Comparison of ENCODE assay signal across 24 cellular contexts in the genomic region with DNA sequence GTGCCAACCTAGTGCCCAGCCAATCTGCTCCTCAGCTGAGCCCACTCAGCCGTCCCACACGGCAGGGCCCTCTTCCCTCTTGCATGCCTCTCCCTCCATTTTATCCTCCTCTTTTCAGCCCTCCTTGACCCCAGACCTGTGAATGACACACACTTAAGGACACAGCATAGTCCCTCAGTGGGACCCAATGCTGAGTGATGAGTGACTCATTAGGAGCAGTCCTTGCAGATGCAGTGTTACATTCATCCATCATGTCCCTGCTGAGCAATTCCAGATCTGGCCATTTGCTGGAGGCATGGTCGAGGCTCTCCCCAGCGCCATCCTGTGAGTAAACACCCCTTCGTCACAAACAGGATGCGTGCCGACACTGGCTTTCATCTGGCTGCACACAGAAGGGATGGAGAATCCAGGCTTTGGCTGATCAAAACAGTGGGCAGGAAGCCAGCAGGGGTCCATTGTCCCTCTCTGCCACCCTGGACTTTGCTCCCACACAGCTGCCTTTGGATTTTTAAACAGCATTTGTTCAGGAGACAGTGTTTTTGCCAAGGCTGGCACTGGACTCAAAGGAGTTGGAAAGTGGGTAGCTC.
DNase-seq lines count a peak whose midpoint lies in the region; ATAC-seq, FAIRE-seq and TF ChIP-seq lines count a peak whose summit lies in the region.
"Had no signal": no experiment of that assay in that cellular context is flagged by ENCODE, and none has a peak within 500 bp of the region (broad histone marks: within the 10 kb centered on the region; RNA-seq: fewer than 3 reads in every experiment).

No MANE protein-coding gene starts in this region.

- H3F3A ChIP-seq in neural progenitor cell (ENCODE audit: low read depth), result no peaks in the 10 kb centered on the region

- H4K91ac ChIP-seq in H1 (replicated peaks; ENCODE audit: insufficient read length, low read length), result peak overlapping the region; percentile 35

- no peak overlapping the region for H3K14ac ChIP-seq in H1 (ENCODE audit: insufficient read length)

- H4K20me1 ChIP-seq in H1 (replicated peaks in 1 of 2; ENCODE audit: control insufficient read depth in 1 of 2, insufficient read depth in 2 of 2, low read length in 2 of 2) (no peaks in the 10 kb centered on the region), neural progenitor cell (ENCODE audit: low read depth) (no peaks in the 10 kb centered on the region)

- H3K79me1 ChIP-seq in H1 (ENCODE audit: low read depth, low read length), result no peaks in the 10 kb centered on the region

- H2BK20ac ChIP-seq in H1 (ENCODE audit: low read length), result no peak overlapping the region

- H3K36me3 ChIP-seq in H1 (ENCODE audit: control insufficient read depth in 2 of 4, insufficient read depth in 4 of 4, low read length in 3 of 4) (no peaks in the 10 kb centered on the region), neural progenitor cell (no peaks in the 10 kb centered on the region)
- H3K36me3 ChIP-seq: adrenal gland, gastroesophageal sphincter, lower lobe of right lung, right atrium auricular region had no signal

- H3K79me2 ChIP-seq in H1 (ENCODE audit: control insufficient read depth in 1 of 2, insufficient read depth in 2 of 2, low read length in 2 of 2) (no peaks in the 10 kb centered on the region), neural progenitor cell (ENCODE audit: low read depth) (no peaks in the 10 kb centered on the region)

- no peak for TF ChIP-seq RAD21 in H1 (IDR thresholded peaks at IDR 0.05 in 1 of 2, conservative IDR thresholded peaks at IDR 0.05 in 1 of 2; ENCODE audit: low read depth in 2 of 2, low read length in 2 of 2)

- H3K27me3 ChIP-seq in H1 (replicated peaks in 1 of 4; ENCODE audit: control insufficient read depth in 3 of 4, extremely low read depth in 1 of 4, insufficient read depth in 3 of 4, low read length in 3 of 4), result no peaks in the 10 kb centered on the region
- no peaks in the 10 kb centered on the region for H3K27me3 ChIP-seq in neural progenitor cell
- H3K27me3 ChIP-seq: right atrium auricular region, testis had no signal

- H3K56ac ChIP-seq in H1 (replicated peaks; ENCODE audit: insufficient read length, low read depth, low read length), result no peak overlapping the region

- DNase-seq in ELR (ENCODE audit: low read depth) (peak; percentile 50), NCI-H146 treated with DMSO at 0.1 percent for 48 hours (lab: John Stamatoyannopoulos, UW; ENCODE audit: unreplicated experiment) (peak; percentile 23), H1 (ENCODE audit: low read depth in 1 of 2, low spot score in 2 of 2) (no peak), neural progenitor cell (ENCODE audit: low spot score) (no peak), activated gamma-delta T cell treated with Interleukin-2 at 50 U/mL for 16 hours (no peak)
- DNase-seq in stimulated activated CD4-positive, alpha-beta T cell treated with anti-CD3 and anti-CD28 coated beads, Interleukin-4, amount 100 ng/mL, for 1 hour, result no peak
- DNase-seq in activated CD8-positive, alpha-beta memory T cell treated with anti-CD3 and anti-CD28 coated beads, Interleukin-2, amount 10 ng/mL, durations not matched to agents 7 days and 5 days, result no peak
- DNase-seq in stimulated activated CD4-positive, alpha-beta T cell treated with anti-CD3 and anti-CD28 coated beads, Interleukin-4, amount 100 ng/mL, for 24 hours, result no peak
- DNase-seq: activated CD8-positive, alpha-beta T cell treated with anti-CD3 and anti-CD28 coated beads for 36 hours; adrenal gland; DMS79 treated with DMSO at 0.1 percent for 48 hours; H9; KG1; lower lobe of right lung; NCI-H1417 treated with DMSO at 0.1 percent for 48 hours; NCI-H510A; PC-9; testis had no signal

- H3K27me3 Mint-ChIP-seq in neural progenitor cell (ENCODE audit: insufficient read depth, low read depth), result peaks cover 5% of the 10 kb centered on the region
- peaks cover 41% of the 10 kb centered on the region for H3K27me3 Mint-ChIP-seq in activated CD8-positive, alpha-beta memory T cell treated with anti-CD3 and anti-CD28 coated beads, Interleukin-2, amount 10 ng/mL, durations not matched to agents 7 days and 5 days

- 90% methylated on average over 6 of the region's 7 CpGs; no CpG with 5 or more reads in 1 of the 2 experiments for WGBS in H1 (ENCODE audit: extremely low coverage in 1 of 2, insufficient coverage in 1 of 2, insufficient read length in 1 of 2, insufficient replicate concordance in 2 of 2, low coverage in 1 of 2, low lambda C conversion rate in 2 of 2, missing lambda C conversion rate in 1 of 2), 2 experiments

- H3K9ac ChIP-seq in H1 (replicated peaks in 1 of 4; ENCODE audit: extremely low read depth in 1 of 4, low read depth in 3 of 4, low read length in 3 of 4) (no peak overlapping the region), neural progenitor cell (no peak overlapping the region)

- no peak for TF ChIP-seq CTCF in H1 (IDR thresholded peaks at IDR 0.05; ENCODE audit: control extremely low read depth in 1 of 3, insufficient read depth in 1 of 3, low read depth in 1 of 3, low read length in 3 of 3)
- no peak for TF ChIP-seq CTCF in neural progenitor cell (IDR thresholded peaks at IDR 0.05)

- no peaks in the 10 kb centered on the region for H3K9me3 Mint-ChIP-seq in neural progenitor cell
- H3K9me3 Mint-ChIP-seq in activated CD8-positive, alpha-beta memory T cell treated with anti-CD3 and anti-CD28 coated beads, Interleukin-2, amount 10 ng/mL, durations not matched to agents 7 days and 5 days (ENCODE audit: low read depth), result no peaks in the 10 kb centered on the region
- H3K9me3 Mint-ChIP-seq: activated CD8-positive, alpha-beta T cell treated with anti-CD3 and anti-CD28 coated beads for 36 hours; activated T-helper 17 cell treated with anti-CD3 and anti-CD28 coated beads, Interleukin-2, amount 50 U/mL, for 72 hours; H9; natural killer cell treated with Interleukin-12 subunit alpha and Interleukin-12 subunit beta and Interleukin-15 and Interleukin-18, amount 100 ng/mL, for 72 hours had no signal

- POLR2A ChIA-PET in H1 (lab: Charles Lee; ENCODE audit: partially characterized antibody), result no interaction called here

- no peak overlapping the region for H2BK15ac ChIP-seq in H1 (ENCODE audit: low read length)

- H2AK5ac ChIP-seq in H1 (ENCODE audit: low read depth, low read length), result no peak overlapping the region

- H3K4me1 Mint-ChIP-seq in neural progenitor cell, result peaks cover 34% of the 10 kb centered on the region
- no peaks in the 10 kb centered on the region for H3K4me1 Mint-ChIP-seq in activated CD8-positive, alpha-beta memory T cell treated with anti-CD3 and anti-CD28 coated beads, Interleukin-2, amount 10 ng/mL, durations not matched to agents 7 days and 5 days
- H3K4me1 Mint-ChIP-seq: activated T-helper 17 cell treated with anti-CD3 and anti-CD28 coated beads, Interleukin-2, amount 50 U/mL, for 72 hours had no signal

- H3K23ac ChIP-seq in H1 (ENCODE audit: insufficient read length), result no peak overlapping the region

- no peak for FAIRE-seq in H1 (lab: Jason Lieb, UNC)
- FAIRE-seq: endometrium had no signal

- no peak overlapping the region for H3K4me3 Mint-ChIP-seq in neural progenitor cell
- H3K4me3 Mint-ChIP-seq in activated CD8-positive, alpha-beta memory T cell treated with anti-CD3 and anti-CD28 coated beads, Interleukin-2, amount 10 ng/mL, durations not matched to agents 7 days and 5 days, result no peak overlapping the region
- H3K4me3 Mint-ChIP-seq: activated CD8-positive, alpha-beta T cell treated with anti-CD3 and anti-CD28 coated beads for 36 hours; activated T-helper 17 cell treated with anti-CD3 and anti-CD28 coated beads, Interleukin-2, amount 50 U/mL, for 72 hours; H9; natural killer cell treated with Interleukin-12 subunit alpha and Interleukin-12 subunit beta and Interleukin-15 and Interleukin-18, amount 100 ng/mL, for 72 hours had no signal

- H3K18ac ChIP-seq in H1 (ENCODE audit: extremely low read depth, low read length), result no peak overlapping the region

- H3K4me1 ChIP-seq in H1 (replicated peaks in 1 of 4; ENCODE audit: control insufficient read depth in 3 of 4, insufficient read depth in 4 of 4, low read length in 3 of 4) (no peaks in the 10 kb centered on the region; a peak in 1 of 7 replicates), neural progenitor cell (peaks cover 5% of the 10 kb centered on the region)
- H3K4me1 ChIP-seq: adrenal gland, gastroesophageal sphincter, lower lobe of right lung, right atrium auricular region, testis had no signal

- no peak for ATAC-seq in activated CD8-positive, alpha-beta memory T cell treated with anti-CD3 and anti-CD28 coated beads, Interleukin-2, amount 10 ng/mL, durations not matched to agents 7 days and 5 days
- ATAC-seq: activated CD8-positive, alpha-beta T cell treated with anti-CD3 and anti-CD28 coated beads for 36 hours; activated T-helper 17 cell treated with anti-CD3 and anti-CD28 coated beads, Interleukin-2, amount 50 U/mL, for 72 hours; gastroesophageal sphincter had no signal

- no peak overlapping the region for H2BK120ac ChIP-seq in H1 (replicated peaks; ENCODE audit: low read depth, low read length)

- H3K4ac ChIP-seq in H1 (replicated peaks; ENCODE audit: insufficient read length, low read depth, low read length), result no peak overlapping the region

- no peak overlapping the region for H4K8ac ChIP-seq in H1 (ENCODE audit: extremely low read depth, insufficient read depth, low read length)

- H2BK12ac ChIP-seq in H1 (ENCODE audit: low read depth, low read length), result no peak overlapping the region

- H3K4me3 ChIP-seq in H1 (ENCODE audit: extremely low read depth in 1 of 4, insufficient read depth in 2 of 4, low read depth in 3 of 4, low read length in 4 of 4) (no peak overlapping the region), neural progenitor cell (no peak overlapping the region)
- H3K4me3 ChIP-seq: adrenal gland, gastroesophageal sphincter, lower lobe of right lung, PC-9, right atrium auricular region, testis had no signal

- no peak overlapping the region for H4K5ac ChIP-seq in H1 (ENCODE audit: insufficient read length, low read depth, low read length)

- H2BK5ac ChIP-seq in H1 (ENCODE audit: low read depth, low read length), result peak overlapping the region; percentile 12; the same call in 1 of the 2 replicates

- H3K27ac ChIP-seq in H1 (ENCODE audit: low read depth, low read length), result no peak overlapping the region
- H3K27ac ChIP-seq in neural progenitor cell, result no peak overlapping the region
- H3K27ac ChIP-seq: adrenal gland, C4-2B, gastroesophageal sphincter, lower lobe of right lung, PC-9, right atrium auricular region, testis had no signal

- no peaks in the 10 kb centered on the region for H3K36me3 Mint-ChIP-seq in neural progenitor cell
- H3K36me3 Mint-ChIP-seq in activated CD8-positive, alpha-beta memory T cell treated with anti-CD3 and anti-CD28 coated beads, Interleukin-2, amount 10 ng/mL, durations not matched to agents 7 days and 5 days, result no peaks in the 10 kb centered on the region
- H3K36me3 Mint-ChIP-seq: natural killer cell treated with Interleukin-12 subunit alpha and Interleukin-12 subunit beta and Interleukin-15 and Interleukin-18, amount 100 ng/mL, for 72 hours had no signal

- H3K9me3 ChIP-seq in H1 (ENCODE audit: insufficient read depth in 2 of 2, low read depth in 1 of 2, low read length in 1 of 2), result no peaks in the 10 kb centered on the region
- H3K9me3 ChIP-seq in neural progenitor cell (ENCODE audit: low read depth), result no peaks in the 10 kb centered on the region
- H3K9me3 ChIP-seq: adrenal gland, lower lobe of right lung, right atrium auricular region, testis had no signal

- peak overlapping the region; percentile 95 for H3K27ac Mint-ChIP-seq in neural progenitor cell
- no peak overlapping the region for H3K27ac Mint-ChIP-seq in activated CD8-positive, alpha-beta memory T cell treated with anti-CD3 and anti-CD28 coated beads, Interleukin-2, amount 10 ng/mL, durations not matched to agents 7 days and 5 days
- H3K27ac Mint-ChIP-seq: activated CD8-positive, alpha-beta T cell treated with anti-CD3 and anti-CD28 coated beads for 36 hours; activated T-helper 17 cell treated with anti-CD3 and anti-CD28 coated beads, Interleukin-2, amount 50 U/mL, for 72 hours; H9; natural killer cell treated with Interleukin-12 subunit alpha and Interleukin-12 subunit beta and Interleukin-15 and Interleukin-18, amount 100 ng/mL, for 72 hours had no signal

- no peak for TF ChIP-seq POLR2A in H1 (IDR thresholded peaks at IDR 0.05; ENCODE audit: control extremely low read depth in 1 of 2, low read depth in 2 of 2, low read length in 2 of 2)

- no peak overlapping the region for H2AFZ ChIP-seq in H1 (ENCODE audit: low read length)
- H2AFZ ChIP-seq in neural progenitor cell (replicated peaks), result no peak overlapping the region
- H2AFZ ChIP-seq: PC-9 had no signal

- H3K4me2 ChIP-seq in H1 (ENCODE audit: insufficient read depth in 1 of 2, low read depth in 2 of 2, low read length in 2 of 2) (no peak overlapping the region), neural progenitor cell (no peak overlapping the region)
- H3K4me2 ChIP-seq: PC-9 had no signal

- H3K23me2 ChIP-seq in H1 (ENCODE audit: low read depth, low read length), result no peaks in the 10 kb centered on the region

- CTCF ChIA-PET in H1 (lab: Charles Lee; ENCODE audit: partially characterized antibody), result no interaction called here
- CTCF ChIA-PET in activated CD8-positive, alpha-beta memory T cell treated with anti-CD3 and anti-CD28 coated beads, Interleukin-2, amount 10 ng/mL, durations not matched to agents 7 days and 5 days (lab: Charles Lee), result no interaction called here

- TF ChIP-seq EP300 in H1 (IDR thresholded peaks at IDR 0.05; ENCODE audit: borderline replicate concordance in 1 of 2, low read depth in 2 of 2, low read length in 2 of 2), result no peak

Comparison
In these comparisons a context has a peak if more than half of its experiments do, and no peak if none do; other contexts are left out.
1. DNase-seq: peak in ELR (single experiment) and NCI-H146 treated with DMSO at 0.1 percent for 48 hours (single experiment); none in H1 (0 of 2), neural progenitor cell (single experiment), activated gamma-delta T cell treated with Interleukin-2 at 50 U/mL for 16 hours (single experiment), stimulated activated CD4-positive, alpha-beta T cell treated with anti-CD3 and anti-CD28 coated beads, Interleukin-4, amount 100 ng/mL, for 1 hour (single experiment), activated CD8-positive, alpha-beta memory T cell treated with anti-CD3 and anti-CD28 coated beads, Interleukin-2, amount 10 ng/mL, durations not matched to agents 7 days and 5 days (single experiment) and stimulated activated CD4-positive, alpha-beta T cell treated with anti-CD3 and anti-CD28 coated beads, Interleukin-4, amount 100 ng/mL, for 24 hours (single experiment).